In genomic region chr7:128739990-128740682, GRCh38 we compare ENCODE assay signal across 10 cellular contexts. TPM values are rescaled to one million over a fixed set of nuclear protein-coding genes. Genes with fewer than 3 reads are reported as not detected.
DNase-seq lines count a peak whose midpoint lies in the region; ATAC-seq, FAIRE-seq and TF ChIP-seq lines count a peak whose summit lies in the region.
"Had no signal": no experiment of that assay in that cellular context is flagged by ENCODE, and none has a peak within 500 bp of the region (broad histone marks: within the 10 kb centered on the region; RNA-seq: fewer than 3 reads in every experiment).

No MANE protein-coding gene starts in this region.

- in situ Hi-C loops in GM12878 (cut with MboI): no loop called here
- in situ Hi-C loops in GM13976 (cut with MboI; ENCODE audit: low sequenced_read_pairs, unreplicated experiment): no loop called here

- H3K27me3 ChIP-seq in GM12878 (replicated peaks in 1 of 2; ENCODE audit: control insufficient read depth in 2 of 2, insufficient read depth in 2 of 2, low read length in 1 of 2) (no peaks in the 10 kb centered on the region), lung (ENCODE audit: control insufficient read depth, insufficient read depth) (no peaks in the 10 kb centered on the region)

- CTCF ChIA-PET in GM12878 (lab: Yijun Ruan, JAX): interaction anchor here (0.6 to 2.7 kb wide), 14 partner anchors 15 to 876 kb away, joined by 3 to 13 read pairs (median 4); partner anchors contain the start of genes ATP6V1F and GARIN1A

- peak overlapping the region; percentile 73 for H3K4me2 ChIP-seq in GM12878 (ENCODE audit: control insufficient read depth, insufficient read depth)

- SMC1A ChIA-PET in GM12878 (lab: Charles Lee; ENCODE audit: uncharacterized antibody, unreplicated experiment): interaction anchor here (0.8 to 3.2 kb wide), 11 partner anchors 8 to 352 kb away, joined by 3 to 16 read pairs (median 4); no protein-coding TSS in a partner anchor

- H3K27me3 Mint-ChIP-seq in activated naive CD4-positive, alpha-beta T cell treated with anti-CD3 and anti-CD28 coated beads, Interleukin-2, amount 50 U/mL, for 24 hours: no peaks in the 10 kb centered on the region
- H3K27me3 Mint-ChIP-seq in type B pancreatic cell: peaks cover 6% of the 10 kb centered on the region

- H3K36me3 Mint-ChIP-seq in activated naive CD4-positive, alpha-beta T cell treated with anti-CD3 and anti-CD28 coated beads, Interleukin-2, amount 50 U/mL, for 24 hours: peaks cover 3% of the 10 kb centered on the region
- H3K36me3 Mint-ChIP-seq in type B pancreatic cell: peaks cover 9% of the 10 kb centered on the region

- H3K36me3 ChIP-seq in GM12878 (ENCODE audit: control insufficient read depth in 2 of 2, insufficient read depth in 2 of 2, low read length in 1 of 2) (no peaks in the 10 kb centered on the region), lung (ENCODE audit: control insufficient read depth in 2 of 2, insufficient read depth in 2 of 2, low read length in 2 of 2) (no peaks in the 10 kb centered on the region)

- no peak for TF ChIP-seq EP300 in GM12878 (IDR thresholded peaks at IDR 0.05; ENCODE audit: borderline replicate concordance in 1 of 2, control insufficient read depth in 1 of 2, low read depth in 2 of 2, low read length in 2 of 2)

- no peaks in the 10 kb centered on the region for H3K9me3 Mint-ChIP-seq in activated naive CD4-positive, alpha-beta T cell treated with anti-CD3 and anti-CD28 coated beads, Interleukin-2, amount 50 U/mL, for 24 hours
- peaks cover 4% of the 10 kb centered on the region for H3K9me3 Mint-ChIP-seq in type B pancreatic cell

- DNase-seq in activated naive CD4-positive, alpha-beta T cell (lab: John Stamatoyannopoulos, UW): no peak
- no peak for DNase-seq in GM12878 (ENCODE audit: low read depth, low spot score)
- DNase-seq in lung (ENCODE audit: low spot score): no peak
- no peak for DNase-seq in type B pancreatic cell (ENCODE audit: extremely low spot score, unreplicated experiment)
- DNase-seq in cortex of kidney (lab: John Stamatoyannopoulos, UW): no peak
- no peak for DNase-seq in GM13976 (ENCODE audit: low spot score)

- peak overlapping the region; percentile 96 for H3K27ac Mint-ChIP-seq in activated naive CD4-positive, alpha-beta T cell treated with anti-CD3 and anti-CD28 coated beads, Interleukin-2, amount 50 U/mL, for 24 hours
- peak overlapping the region; percentile 95 for H3K27ac Mint-ChIP-seq in type B pancreatic cell

- intact Hi-C loops in GM12878 (cut with micrococcal nuclease; ENCODE audit: unreplicated experiment): loop anchor here (5.0 kb wide), 1 partner anchor 122 kb away; the partner anchor contains the start of gene ATP6V1F

- H3K4me3 Mint-ChIP-seq in activated naive CD4-positive, alpha-beta T cell treated with anti-CD3 and anti-CD28 coated beads, Interleukin-2, amount 50 U/mL, for 24 hours: peak overlapping the region; percentile 99
- peak overlapping the region; percentile 98 for H3K4me3 Mint-ChIP-seq in type B pancreatic cell

- no peaks in the 10 kb centered on the region for H4K20me1 ChIP-seq in GM12878 (ENCODE audit: control insufficient read depth, insufficient read depth)

- no peak for ATAC-seq in GM12878
- ATAC-seq in lung (ENCODE audit: insufficient read depth, low FRiP score): no peak
- ATAC-seq in GM18505 (IDR thresholded peaks at IDR 0.05; ENCODE audit: unreplicated experiment): no peak

- TF ChIP-seq RAD21 in GM12878 (IDR thresholded peaks at IDR 0.05; ENCODE audit: insufficient read depth, low read depth, low read length): no peak

- peaks cover 53% of the 10 kb centered on the region for H3K4me1 Mint-ChIP-seq in activated naive CD4-positive, alpha-beta T cell treated with anti-CD3 and anti-CD28 coated beads, Interleukin-2, amount 50 U/mL, for 24 hours
- peaks cover 29% of the 10 kb centered on the region for H3K4me1 Mint-ChIP-seq in type B pancreatic cell (ENCODE audit: unreplicated experiment)

- no peak for FAIRE-seq in GM12878 (lab: Jason Lieb, UNC)

- POLR2A ChIA-PET in GM12878 (lab: Charles Lee): interaction anchor here (0.6 to 4.0 kb wide), 10 partner anchors 8 to 324 kb away, joined by 3 to 25 read pairs (median 3); no protein-coding TSS in a partner anchor

- RAD21 ChIA-PET in GM12878 (lab: Charles Lee; ENCODE audit: unreplicated experiment): interaction anchor here (0.6 to 2.2 kb wide), 11 partner anchors 16 to 473 kb away, joined by 3 to 7 read pairs (median 5); partner anchors contain the start of gene ATP6V1F

- peaks cover 61% of the 10 kb centered on the region for H3K79me2 ChIP-seq in GM12878 (ENCODE audit: control insufficient read depth, insufficient read depth, low read length)

- peak overlapping the region; percentile 87 for H3K4me3 ChIP-seq in GM12878
- H3K4me3 ChIP-seq in lung: peak overlapping the region; percentile 60

- H3K9ac ChIP-seq in GM12878 (ENCODE audit: control insufficient read depth, insufficient read depth, low read length): peak overlapping the region; percentile 95

- peak overlapping the region; percentile 91 for H3K27ac ChIP-seq in GM12878 (ENCODE audit: control insufficient read depth, insufficient read depth)
- peak overlapping the region; percentile 74 to 97 for H3K27ac ChIP-seq in lung (ENCODE audit: low read depth in 1 of 2, low read length in 1 of 2)

- 4% methylated on average over 13 of the region's 13 CpGs for WGBS in GM12878 (ENCODE audit: insufficient coverage, insufficient replicate concordance, low lambda C conversion rate, missing lambda C conversion rate)
- 11 to 17% methylated on average over 13 of the region's 13 CpGs for WGBS in lung, 2 donors

- H2AFZ ChIP-seq in GM12878 (ENCODE audit: control insufficient read depth, low read depth, low read length): peak overlapping the region; percentile 92

- BruUV-seq in GM12878 (replicated peaks; lab: Mats Ljungman, UMichigan): TSS peak; percentile 69

- TF ChIP-seq POLR2A in GM12878 (IDR thresholded peaks at IDR 0.05; ENCODE audit: low read depth, low read length) (no peak), GM18505 (IDR thresholded peaks at IDR 0.05; ENCODE audit: borderline replicate concordance, extremely low read depth, insufficient read depth, insufficient read length) (no peak)

- TF ChIP-seq CTCF in GM12878 (IDR thresholded peaks at IDR 0.05 in 2 of 3, conservative IDR thresholded peaks at IDR 0.05 in 1 of 3; ENCODE audit: control insufficient read depth in 2 of 3, extremely low read depth in 1 of 3, insufficient read depth in 1 of 3, low read depth in 3 of 3, low read length in 3 of 3) (no peak), lung (IDR thresholded peaks at IDR 0.05; ENCODE audit: control extremely low read depth, extremely low read depth) (no peak), type B pancreatic cell (conservative IDR thresholded peaks at IDR 0.05) (no peak), GM13976 (IDR thresholded peaks at IDR 0.05; ENCODE audit: borderline replicate concordance, control extremely low read depth, extremely low read depth, insufficient read depth, missing control alignments) (no peak)

- no peaks in the 10 kb centered on the region for H3K9me3 ChIP-seq in GM12878 (replicated peaks; ENCODE audit: control insufficient read depth, insufficient read depth, low read length)
- H3K9me3 ChIP-seq in lung (ENCODE audit: control insufficient read depth in 2 of 2, insufficient read depth in 1 of 2, low read length in 1 of 2): no peaks in the 10 kb centered on the region

- H3K4me1 ChIP-seq in GM12878 (ENCODE audit: control insufficient read depth, insufficient read depth, low read length) (peaks cover 5% of the 10 kb centered on the region; the same call in 1 of the 2 replicates), lung (ENCODE audit: control insufficient read depth in 2 of 2, insufficient read depth in 2 of 2, low read length in 2 of 2) (peaks cover 0 to 19% of the 10 kb centered on the region in 2 donors)

RNA-seq across cellular contexts. Expression of gene CALU, which starts 1.0 kb away (rescaled TPM):
- 55.0 and 55.9 TPM in 2 replicates for total RNA-seq in GM12878 (2013; cell fraction: nucleolus; rRNA removed)
- total RNA-seq in GM12878 (2014; rRNA removed) (31.8 and 36.0 TPM in 2 replicates), GM12878 (2014; rRNA removed; fragmentation: Illumina TruSeq; extraction: Trizol) (50.0 and 53.9 TPM in 2 replicates), GM12878 (2021) (28.1 and 33.0 TPM in 2 replicates), lung (100 to 1,000 TPM in 1 of 2 donors, 10 to 100 TPM in 1; 99.7 to 115 TPM), type B pancreatic cell (ENCODE audit: low replicate concordance) (134 and 144 TPM in 2 replicates)
- 23.4 TPM for polyA plus RNA-seq in GM12878 (2011; ENCODE audit: low read depth)
- polyA plus RNA-seq in GM12878 (2011; rRNA removed) (39.9 and 49.4 TPM in 2 replicates), GM12878 (2014; fragmentation: Illumina TruSeq; extraction: Trizol) (48.5 and 61.8 TPM in 2 replicates), GM12878 (2014; fragmentation: Nextera tagmentation; extraction: Ambion mirVana) (10 to 100 TPM; 33.6 to 44.3 TPM), GM12878 (2014; rRNA removed) (23.8 and 31.2 TPM in 2 replicates), GM12878 (2016; fragmentation: Nextera tagmentation; extraction: Ambion mirVana) (10 to 100 TPM; 66.3 to 75.6 TPM), lung (10 to 100 TPM; 23.9 to 98.3 TPM)
- polyA plus RNA-seq in GM12878 (2011; cell fraction: cytosol; rRNA removed): 15.5 and 17.9 TPM in 2 replicates
- polyA plus RNA-seq in GM12878 (2011; cell fraction: nucleus; rRNA removed): 16.9 and 20.0 TPM in 2 replicates
- polyA plus RNA-seq in GM12878 (2012): 28.5 and 32.5 TPM in 2 replicates
- polyA minus RNA-seq in GM12878 (2011; rRNA and poly(A)+ RNA removed): 22.0 and 27.6 TPM in 2 replicates
- polyA minus RNA-seq in GM12878 (2011; cell fraction: cytosol; rRNA and poly(A)+ RNA removed): 14.4 and 17.8 TPM in 2 replicates
- polyA minus RNA-seq in GM12878 (2011; cell fraction: nucleus; rRNA and poly(A)+ RNA removed): 6.3 and 8.8 TPM in 2 replicates

RNA-seq across cellular contexts. Expression of gene OPN1SW, which starts 35.5 kb away (rescaled TPM):
- total RNA-seq in GM12878 (2013; cell fraction: nucleolus; rRNA removed): not detected in 2 replicates
- total RNA-seq in GM12878 (2014; rRNA removed): not detected in 2 replicates
- not detected in 2 replicates for total RNA-seq in GM12878 (2014; rRNA removed; fragmentation: Illumina TruSeq; extraction: Trizol)
- not detected in 2 replicates for total RNA-seq in GM12878 (2021)
- not detected for polyA plus RNA-seq in GM12878 (2011; ENCODE audit: low read depth)
- not detected in 2 replicates for polyA plus RNA-seq in GM12878 (2011; rRNA removed)
- not detected in 2 replicates for polyA plus RNA-seq in GM12878 (2011; cell fraction: cytosol; rRNA removed)
- polyA plus RNA-seq in GM12878 (2011; cell fraction: nucleus; rRNA removed): not detected in 2 replicates
- polyA plus RNA-seq in GM12878 (2012): not detected in 2 replicates
- polyA plus RNA-seq in GM12878 (2014; fragmentation: Illumina TruSeq; extraction: Trizol): not detected in 2 replicates
- polyA plus RNA-seq in GM12878 (2014; fragmentation: Nextera tagmentation; extraction: Ambion mirVana): under 1 TPM; 0.13 to 0.26 TPM
- polyA plus RNA-seq in GM12878 (2014; rRNA removed): not detected in 2 replicates
- under 1 TPM; 0.11 to 0.35 TPM for polyA plus RNA-seq in GM12878 (2016; fragmentation: Nextera tagmentation; extraction: Ambion mirVana)
- polyA minus RNA-seq in GM12878 (2011; rRNA and poly(A)+ RNA removed): not detected in 2 replicates
- polyA minus RNA-seq in GM12878 (2011; cell fraction: cytosol; rRNA and poly(A)+ RNA removed): not detected in 2 replicates
- not detected in 2 replicates for polyA minus RNA-seq in GM12878 (2011; cell fraction: nucleus; rRNA and poly(A)+ RNA removed)
- total RNA-seq in lung: not detected
- polyA plus RNA-seq in lung: not detected
- total RNA-seq in type B pancreatic cell (ENCODE audit: low replicate concordance): not detected in 2 replicates
- total RNA-seq: Daoy, mesenteric fat pad had no signal

RNA-seq across cellular contexts. Expression of gene CCDC136, which starts 51.6 kb away (rescaled TPM):
- 20.7 and 21.1 TPM in 2 replicates for total RNA-seq in GM12878 (2013; cell fraction: nucleolus; rRNA removed)
- total RNA-seq in GM12878 (2014; rRNA removed) (0.71 and 1.6 TPM in 2 replicates), GM12878 (2014; rRNA removed; fragmentation: Illumina TruSeq; extraction: Trizol) (1.7 and 2.3 TPM in 2 replicates), GM12878 (2021) (1.8 and 2.8 TPM in 2 replicates), lung (1 to 10 TPM; 2.3 to 6.4 TPM), type B pancreatic cell (ENCODE audit: low replicate concordance) (4.2 and 44.2 TPM in 2 replicates)
- 1.1 TPM for polyA plus RNA-seq in GM12878 (2011; ENCODE audit: low read depth)
- polyA plus RNA-seq in GM12878 (2011; rRNA removed) (3.6 and 4.8 TPM in 2 replicates), GM12878 (2014; fragmentation: Illumina TruSeq; extraction: Trizol) (1.3 and 1.6 TPM in 2 replicates), GM12878 (2014; fragmentation: Nextera tagmentation; extraction: Ambion mirVana) (under 1 TPM; 0.32 to 0.33 TPM), GM12878 (2014; rRNA removed) (2.1 and 3.0 TPM in 2 replicates), GM12878 (2016; fragmentation: Nextera tagmentation; extraction: Ambion mirVana) (1 to 10 TPM in 1 of 2 experiments, under 1 TPM in 1; 0.87 to 1.2 TPM), lung (1 to 10 TPM in 1 of 2 donors, under 1 TPM in 1; 0.70 to 1.1 TPM)
- 1.3 and 3.1 TPM in 2 replicates for polyA plus RNA-seq in GM12878 (2011; cell fraction: cytosol; rRNA removed)
- polyA plus RNA-seq in GM12878 (2011; cell fraction: nucleus; rRNA removed): 16.7 and 18.0 TPM in 2 replicates
- 1.3 and 1.9 TPM in 2 replicates for polyA plus RNA-seq in GM12878 (2012)
- polyA minus RNA-seq in GM12878 (2011; rRNA and poly(A)+ RNA removed): 2.7 and 4.2 TPM in 2 replicates
- 0.83 and 2.4 TPM in 2 replicates for polyA minus RNA-seq in GM12878 (2011; cell fraction: cytosol; rRNA and poly(A)+ RNA removed)
- 3.5 and 8.1 TPM in 2 replicates for polyA minus RNA-seq in GM12878 (2011; cell fraction: nucleus; rRNA and poly(A)+ RNA removed)
